Comparison of ENCODE assay signal across 25 cellular contexts in the genomic region with DNA sequence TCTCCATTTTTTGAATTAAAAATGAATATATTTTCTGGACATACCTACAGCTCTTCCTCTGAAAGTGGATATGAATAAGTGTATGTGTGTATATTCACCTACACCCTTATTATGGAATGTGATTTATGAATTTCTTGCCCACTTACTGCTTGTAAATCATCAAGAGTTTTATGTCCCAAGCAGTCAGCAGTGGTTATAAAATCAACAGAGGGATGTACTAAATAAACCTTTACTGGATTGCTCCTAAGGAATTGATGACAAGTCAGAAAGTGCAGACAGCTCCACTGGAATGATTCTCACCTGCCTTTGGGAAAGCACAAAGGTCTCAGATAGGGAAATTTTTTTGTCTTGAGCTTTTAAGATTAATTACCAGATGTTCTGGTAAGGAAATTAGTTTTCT. TPM values are rescaled to one million over a fixed set of nuclear protein-coding genes. Genes with fewer than 3 reads are reported as not detected.
"Had no signal": no experiment of that assay in that cellular context is flagged by ENCODE, and none has a peak within 500 bp of the region (broad histone marks: within the 10 kb centered on the region; RNA-seq: fewer than 3 reads in every experiment).

No MANE protein-coding gene starts in this region.

- H3K4me1 Mint-ChIP-seq: activated naive CD4-positive, alpha-beta T cell treated with anti-CD3 and anti-CD28 coated beads, Interleukin-2, amount 10 ng/mL, durations not matched to agents 7 days and 5 days; activated naive CD8-positive, alpha-beta T cell treated with anti-CD3 and anti-CD28 coated beads for 36 hours had no signal

- H3K4me3 ChIP-seq: cardiac muscle cell, MG63 had no signal

- H3K4me3 Mint-ChIP-seq: activated CD8-positive, alpha-beta T cell treated with anti-CD3 and anti-CD28 coated beads for 36 hours; activated naive CD4-positive, alpha-beta T cell treated with anti-CD3 and anti-CD28 coated beads, Interleukin-2, amount 10 ng/mL, durations not matched to agents 7 days and 5 days; activated naive CD8-positive, alpha-beta T cell treated with anti-CD3 and anti-CD28 coated beads for 36 hours; activated T-cell treated with anti-CD3 and anti-CD28 coated beads, Interleukin-2, amount 50 U/mL, for 72 hours; T-helper 1 cell treated with Interleukin-12 subunit alpha and Interleukin-12 subunit beta and Interleukin-4 antibody, amounts not matched to agents 30 μg/mL and 1 μg/mL, for 36 hours had no signal

- H3K36me3 Mint-ChIP-seq: activated naive CD4-positive, alpha-beta T cell treated with anti-CD3 and anti-CD28 coated beads, Interleukin-2, amount 10 ng/mL, durations not matched to agents 7 days and 5 days had no signal

- H3K36me3 ChIP-seq: brain microvascular endothelial cell, cardiac muscle cell, MG63 had no signal

- H3K27ac Mint-ChIP-seq: activated CD8-positive, alpha-beta T cell treated with anti-CD3 and anti-CD28 coated beads for 36 hours; activated naive CD4-positive, alpha-beta T cell treated with anti-CD3 and anti-CD28 coated beads, Interleukin-2, amount 10 ng/mL, durations not matched to agents 7 days and 5 days; activated naive CD8-positive, alpha-beta T cell treated with anti-CD3 and anti-CD28 coated beads for 36 hours; activated T-cell treated with anti-CD3 and anti-CD28 coated beads, Interleukin-2, amount 50 U/mL, for 72 hours; activated T-helper 2 cell treated with anti-CD3 and anti-CD28 coated beads, Interferon-gamma antibody, Interleukin-2, Interleukin-4, amounts not matched to agents 10 μg/mL and 5 μg/mL and 100 μg/mL, durations not matched to agents 14 hours and 24 hours and 36 hours; T-helper 1 cell treated with Interleukin-12 subunit alpha and Interleukin-12 subunit beta and Interleukin-4 antibody, amounts not matched to agents 30 μg/mL and 1 μg/mL, for 36 hours had no signal

- H3K9me3 Mint-ChIP-seq: activated naive CD4-positive, alpha-beta T cell treated with anti-CD3 and anti-CD28 coated beads, Interleukin-2, amount 10 ng/mL, durations not matched to agents 7 days and 5 days had no signal

- H3K27ac ChIP-seq: brain microvascular endothelial cell, cardiac muscle cell had no signal

- ATAC-seq: activated CD4-positive, CD25-positive, alpha-beta regulatory T cell treated with anti-CD3 and anti-CD28 coated beads, Interleukin-2, amount 50 U/mL, for 24 hours; activated CD8-positive, alpha-beta T cell treated with anti-CD3 and anti-CD28 coated beads for 36 hours; activated T-cell treated with anti-CD3 and anti-CD28 coated beads, Interleukin-2, amount 50 U/mL, for 72 hours had no signal

- DNase-seq: activated CD4-positive, alpha-beta T cell treated with anti-CD3 and anti-CD28 coated beads for 4 hours; activated CD8-positive, alpha-beta memory T cell treated with anti-CD3 and anti-CD28 coated beads, Interleukin-2, amount 50 U/mL, for 4 hours; activated CD8-positive, alpha-beta T cell treated with anti-CD3 and anti-CD28 coated beads for 36 hours; activated gamma-delta T cell treated with Interleukin-2 at 50 U/mL for 16 hours; activated naive CD4-positive, alpha-beta T cell treated with anti-CD3 and anti-CD28 coated beads, Interleukin-2, amount 10 ng/mL, durations not matched to agents 7 days and 5 days; activated naive CD8-positive, alpha-beta T cell treated with anti-CD3 and anti-CD28 coated beads for 36 hours; activated T-cell treated with anti-CD3 and anti-CD28 coated beads, Interleukin-2, amount 50 U/mL, for 72 hours; brain microvascular endothelial cell; MG63; MV-4-11; NCI-H1092 treated with DMSO at 0.1 percent for 48 hours; NCI-H1417 treated with DMSO at 0.1 percent for 48 hours; NCI-H1694; NCI-H2029; NCI-H2107; NCI-H2171 treated with DMSO at 0.1 percent for 48 hours; NCI-H226; NCI-H526 treated with DMSO at 0.1 percent for 48 hours had no signal

- H3K27me3 ChIP-seq: brain microvascular endothelial cell, cardiac muscle cell, MG63 had no signal

RNA-seq across cellular contexts. Expression of a gene that starts 9.3 kb away (rescaled TPM):
- total RNA-seq: activated CD8-positive, alpha-beta T cell treated with anti-CD3 and anti-CD28 coated beads for 36 hours; activated naive CD8-positive, alpha-beta T cell treated with anti-CD3 and anti-CD28 coated beads for 36 hours; activated T-cell treated with anti-CD3 and anti-CD28 coated beads, Interleukin-2, amount 50 U/mL, for 72 hours; activated T-helper 2 cell treated with anti-CD3 and anti-CD28 coated beads, Interferon-gamma antibody, Interleukin-2, Interleukin-4, amounts not matched to agents 10 μg/mL and 5 μg/mL and 100 μg/mL, durations not matched to agents 14 hours and 24 hours and 36 hours; cardiac muscle cell; LHCN-M2; NCI-H460; SK-MEL-5 had no signal
